34 cellular contexts compared by ENCODE assay signal in the genomic region with DNA sequence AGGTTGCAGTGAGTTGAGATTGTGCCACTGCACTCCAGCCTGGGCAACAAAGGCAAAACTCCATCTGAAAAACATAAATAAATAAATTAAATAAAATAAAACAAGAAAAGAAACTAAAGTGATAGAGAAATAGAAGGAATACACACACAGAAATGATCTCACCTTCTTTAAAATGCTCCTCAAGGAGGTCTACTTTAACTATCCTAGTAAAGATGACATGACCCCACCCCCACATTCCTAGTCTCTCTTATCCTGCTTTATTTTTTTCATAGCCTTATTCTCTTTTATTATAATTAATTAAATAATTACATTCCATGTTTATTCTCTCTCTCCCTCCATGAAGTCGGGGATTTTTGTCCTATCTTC. TPM values are rescaled to one million over a fixed set of nuclear protein-coding genes. Genes with fewer than 3 reads are reported as not detected.
DNase-seq lines count a peak whose midpoint lies in the region; ATAC-seq, FAIRE-seq and TF ChIP-seq lines count a peak whose summit lies in the region.
"Had no signal": no experiment of that assay in that cellular context is flagged by ENCODE, and none has a peak within 500 bp of the region (broad histone marks: within the 10 kb centered on the region; RNA-seq: fewer than 3 reads in every experiment).

No MANE protein-coding gene starts in this region.

- CTCF ChIA-PET in K562 (lab: Yijun Ruan, JAX; ENCODE audit: low intra/inter-chr PET ratio): no interaction called here

- H3K4me1 ChIP-seq in K562 (replicated peaks in 1 of 2; ENCODE audit: control insufficient read depth in 2 of 2, insufficient read depth in 2 of 2, low read length in 2 of 2): peaks cover 7 to 56% of the 10 kb centered on the region in 2 experiments
- H3K4me1 ChIP-seq: A549; BE2C; BLaER1; BLaER1 treated with 17β-estradiol and CSF1 and Interleukin-3, amounts not matched to agents 10 nM and 100 nM; Caco-2 had no signal

- intact Hi-C loops in K562 (cut with micrococcal nuclease): loop anchor here (2.0 kb wide), 1 partner anchor 24 kb away; no protein-coding TSS in a partner anchor

- TF ChIP-seq CTCF in K562 (IDR thresholded peaks at IDR 0.05 in 2 of 3, conservative IDR thresholded peaks at IDR 0.05 in 1 of 3; ENCODE audit: insufficient read depth in 2 of 3, low read depth in 1 of 3, low read length in 3 of 3): no peak

- peak overlapping the region; percentile 75 for H2AFZ ChIP-seq in K562 (ENCODE audit: low read depth, low read length)

- peaks cover 10% of the 10 kb centered on the region; the same call in 2 of the 3 replicates for H3K36me3 ChIP-seq in K562 (ENCODE audit: control insufficient read depth, insufficient read depth, low read length)
- H3K36me3 ChIP-seq: BE2C; BLaER1; BLaER1 treated with 17β-estradiol and CSF1 and Interleukin-3, amounts not matched to agents 10 nM and 100 nM had no signal

- TF ChIP-seq POLR2A in K562 (conservative IDR thresholded peaks at IDR 0.05): no peak

- no peaks in the 10 kb centered on the region for H4K20me1 ChIP-seq in K562 (replicated peaks; ENCODE audit: control insufficient read depth, insufficient read depth, low read length)
- H4K20me1 ChIP-seq: BLaER1; BLaER1 treated with 17β-estradiol and CSF1 and Interleukin-3, amounts not matched to agents 10 nM and 100 nM had no signal

- no peak for DNase-seq in K562 (ENCODE audit: extremely low read depth in 1 of 4, low spot score in 3 of 4)
- DNase-seq in inferior parietal cortex (ENCODE audit: extremely low spot score): no peak
- DNase-seq: 8988T; ACHN; AML-193; BE2C; C1 segment of cervical spinal cord; Caco-2; Calu3; CD4-positive, alpha-beta memory T cell; CD4-positive, alpha-beta T cell; CD4-positive, CD25-positive, alpha-beta regulatory T cell; CD8-positive, alpha-beta memory T cell; CD8-positive, alpha-beta T cell; COR-L47; DMS 273 treated with DMSO at 0.1 percent for 48 hours; DMS153; DMS53; DMS79; DMS79 treated with DMSO at 0.1 percent for 48 hours; DND-41; EL had no signal

- H3K9me1 ChIP-seq in K562 (ENCODE audit: control insufficient read depth, insufficient read depth, low read length): no peaks in the 10 kb centered on the region

- peaks cover 14% of the 10 kb centered on the region for H3K9me3 ChIP-seq in K562 (replicated peaks; ENCODE audit: control insufficient read depth, insufficient read depth, low read depth, low read length)
- H3K9me3 ChIP-seq: A549, BE2C, Caco-2 had no signal

- peak overlapping the region; percentile 97 for H3K27ac ChIP-seq in K562 (ENCODE audit: extremely low read depth, low read depth, low read length)
- H3K27ac ChIP-seq: 22Rv1; A549; BLaER1; BLaER1 treated with 17β-estradiol and CSF1 and Interleukin-3, amounts not matched to agents 10 nM and 100 nM; C4-2B had no signal

- no peak for TF ChIP-seq RAD21 in K562 (CRISPR knock-in tag; conservative IDR thresholded peaks at IDR 0.05 in 1 of 2, IDR thresholded peaks at IDR 0.05 in 1 of 2)

- TF ChIP-seq EP300 in K562 (IDR thresholded peaks at IDR 0.05; ENCODE audit: low read length): no peak

- no peaks in the 10 kb centered on the region for H3K27me3 ChIP-seq in K562 (ENCODE audit: control insufficient read depth in 2 of 2, insufficient read depth in 2 of 2, low read length in 2 of 2)
- H3K27me3 ChIP-seq: BLaER1; BLaER1 treated with 17β-estradiol and CSF1 and Interleukin-3, amounts not matched to agents 10 nM and 100 nM had no signal

- in situ Hi-C loops in K562 (cut with MboI): no loop called here

- peak overlapping the region in 1 of 2 experiments; percentile 82; a peak in 2 of 4 replicates for H3K9ac ChIP-seq in K562 (ENCODE audit: insufficient read depth in 1 of 2, low read depth in 2 of 2, low read length in 2 of 2)
- H3K9ac ChIP-seq: BLaER1; BLaER1 treated with 17β-estradiol and CSF1 and Interleukin-3, amounts not matched to agents 10 nM and 100 nM had no signal

- no TSS peak for BruUV-seq in K562 (replicated peaks; lab: Mats Ljungman, UMichigan)

- no peak overlapping the region for H3K4me3 ChIP-seq in K562
- H3K4me3 ChIP-seq: A549; BLaER1; BLaER1 treated with 17β-estradiol and CSF1 and Interleukin-3, amounts not matched to agents 10 nM and 100 nM had no signal

- H3K4me2 ChIP-seq in K562 (ENCODE audit: insufficient read depth, low read length): no peak overlapping the region
- H3K4me2 ChIP-seq: A549; BLaER1; BLaER1 treated with 17β-estradiol and CSF1 and Interleukin-3, amounts not matched to agents 10 nM and 100 nM had no signal

- H3K79me2 ChIP-seq in K562 (ENCODE audit: control insufficient read depth, insufficient read depth, low read length): no peaks in the 10 kb centered on the region

- 73% methylated on average over 1 of the region's 1 CpG for WGBS in K562 (ENCODE audit: insufficient coverage, low coverage, missing lambda C conversion rate)

- FAIRE-seq in K562 (lab: Jason Lieb, UNC): no peak
- FAIRE-seq: A204.1, A549, D721Med had no signal

- no peak for ATAC-seq in K562
- ATAC-seq: A549; CD8-positive, alpha-beta T cell had no signal

- POLR2A ChIA-PET in K562 (lab: Yijun Ruan, JAX): interaction anchor here (0.6 to 1.9 kb wide), 7 partner anchors 11 to 107 kb away, joined by 3 to 7 read pairs (median 4); no protein-coding TSS in a partner anchor

TF ChIP-seq in K562, 482 proteins besides CTCF, POLR2A, EP300 and RAD21 (continues in another document):
- TF ChIP-seq, protein P1, sequence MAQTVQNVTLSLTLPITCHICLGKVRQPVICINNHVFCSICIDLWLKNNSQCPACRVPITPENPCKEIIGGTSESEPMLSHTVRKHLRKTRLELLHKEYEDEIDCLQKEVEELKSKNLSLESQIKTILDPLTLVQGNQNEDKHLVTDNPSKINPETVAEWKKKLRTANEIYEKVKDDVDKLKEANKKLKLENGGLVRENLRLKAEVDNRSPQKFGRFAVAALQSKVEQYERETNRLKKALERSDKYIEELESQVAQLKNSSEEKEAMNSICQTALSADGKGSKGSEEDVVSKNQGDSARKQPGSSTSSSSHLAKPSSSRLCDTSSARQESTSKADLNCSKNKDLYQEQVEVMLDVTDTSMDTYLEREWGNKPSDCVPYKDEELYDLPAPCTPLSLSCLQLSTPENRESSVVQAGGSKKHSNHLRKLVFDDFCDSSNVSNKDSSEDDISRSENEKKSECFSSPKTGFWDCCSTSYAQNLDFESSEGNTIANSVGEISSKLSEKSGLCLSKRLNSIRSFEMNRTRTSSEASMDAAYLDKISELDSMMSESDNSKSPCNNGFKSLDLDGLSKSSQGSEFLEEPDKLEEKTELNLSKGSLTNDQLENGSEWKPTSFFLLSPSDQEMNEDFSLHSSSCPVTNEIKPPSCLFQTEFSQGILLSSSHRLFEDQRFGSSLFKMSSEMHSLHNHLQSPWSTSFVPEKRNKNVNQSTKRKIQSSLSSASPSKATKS (CRISPR knock-in tag; IDR thresholded peaks at IDR 0.05): no peak
- TF ChIP-seq MYNN (IDR thresholded peaks at IDR 0.05) (no peak), MYNN (CRISPR knock-in tag; IDR thresholded peaks at IDR 0.05) (no peak), SREBF1 (IDR thresholded peaks at IDR 0.05; ENCODE audit: borderline replicate concordance, low read depth, low read length) (no peak), ZBTB26 (CRISPR knock-in tag; IDR thresholded peaks at IDR 0.05) (no peak), SMARCA4 (IDR thresholded peaks at IDR 0.05) (no peak), ZBTB49 (CRISPR knock-in tag; IDR thresholded peaks at IDR 0.05; ENCODE audit: borderline replicate concordance) (no peak), ZNF174 (CRISPR knock-in tag; IDR thresholded peaks at IDR 0.05) (no peak)

RNA-seq across cellular contexts. Expression of gene CR1L, which starts 18.0 kb away (rescaled TPM):
- total RNA-seq in K562 (2011; cell fraction: chromatin; rRNA removed; ENCODE audit: low replicate concordance): 155 and 191 TPM in 2 replicates
- 84.4 and 92.0 TPM in 2 replicates for total RNA-seq in K562 (2011; cell fraction: nucleolus; rRNA removed)
- total RNA-seq in K562 (2011; cell fraction: nucleoplasm; rRNA removed): 106 and 111 TPM in 2 replicates
- total RNA-seq in K562 (2014; rRNA removed) (10.1 and 11.9 TPM in 2 replicates), K562 (2014; rRNA removed; fragmentation: Illumina TruSeq; extraction: Trizol) (22.6 and 26.2 TPM in 2 replicates), K562 (2015; rRNA removed; fragmentation: Illumina TruSeq; extraction: Trizol) (12.7 and 14.2 TPM in 2 replicates), K562 (2021) (30.0 and 33.7 TPM in 2 replicates)
- polyA plus RNA-seq in K562 (2011; rRNA removed) (37.8 and 45.4 TPM in 2 replicates), K562 (2014; fragmentation: Illumina TruSeq; extraction: Trizol) (37.0 and 51.1 TPM in 2 replicates), K562 (2014; fragmentation: Nextera tagmentation; extraction: Ambion mirVana) (10 to 100 TPM; 53.4 to 74.8 TPM), K562 (2014; rRNA removed) (34.3 and 35.1 TPM in 2 replicates)
- polyA plus RNA-seq in K562 (2011; cell fraction: cytosol; rRNA removed): 45.9 and 63.7 TPM in 2 replicates
- polyA plus RNA-seq in K562 (2011; cell fraction: nucleus; rRNA removed): 126 and 140 TPM in 2 replicates
- polyA plus RNA-seq in K562 (2012): 15.0 and 22.9 TPM in 2 replicates
- 54.6 and 74.7 TPM in 2 replicates for polyA minus RNA-seq in K562 (2011; rRNA and poly(A)+ RNA removed)
- polyA minus RNA-seq in K562 (2011; cell fraction: cytosol; rRNA and poly(A)+ RNA removed): 27.0 and 30.3 TPM in 2 replicates
- 88.5 and 136 TPM in 2 replicates for polyA minus RNA-seq in K562 (2011; cell fraction: nucleus; rRNA and poly(A)+ RNA removed)
- total RNA-seq: A172; A673; Caco-2; Calu3; CD4-positive, alpha-beta T cell; CD4-positive, CD25-positive, alpha-beta regulatory T cell; CD8-positive, alpha-beta memory T cell; CD8-positive, alpha-beta T cell had no signal
- polyA plus RNA-seq: A549; AG04450; BJ; CD14-positive monocyte; CD4-positive, alpha-beta memory T cell; CD4-positive, CD25-positive, alpha-beta regulatory T cell; CD8-positive, alpha-beta memory T cell had no signal
